ENCODE assay signal across 21 cellular contexts in the genomic region with DNA sequence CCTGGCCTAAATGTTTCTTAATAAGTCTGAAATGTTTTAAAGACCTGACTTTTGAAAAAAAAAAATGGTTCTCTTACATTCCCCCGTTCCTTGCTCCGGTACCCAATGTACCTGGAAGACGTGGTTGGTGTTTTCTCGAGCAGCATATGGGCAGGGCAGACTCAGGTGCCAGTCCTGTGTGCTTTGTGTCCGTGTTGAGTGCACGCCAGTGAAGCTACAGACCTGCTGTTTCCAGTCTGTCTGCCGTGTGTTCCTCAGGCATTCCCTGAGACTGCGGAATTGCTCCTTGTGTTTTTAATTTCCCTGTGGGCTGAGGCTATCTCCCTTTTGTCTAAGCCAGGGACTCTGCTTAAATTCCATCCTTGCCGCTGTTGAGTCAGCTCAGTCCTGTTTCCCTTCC. TPM values are rescaled to one million over a fixed set of nuclear protein-coding genes. Genes with fewer than 3 reads are reported as not detected.
DNase-seq lines count a peak whose midpoint lies in the region; ATAC-seq, FAIRE-seq and TF ChIP-seq lines count a peak whose summit lies in the region.
"Had no signal": no experiment of that assay in that cellular context is flagged by ENCODE, and none has a peak within 500 bp of the region (broad histone marks: within the 10 kb centered on the region; RNA-seq: fewer than 3 reads in every experiment).

No MANE protein-coding gene starts in this region.

- WGBS in H9 (ENCODE audit: extremely low coverage, insufficient read length, low lambda C conversion rate) = no CpG with 5 or more reads among the region's 9 CpGs

- H4K8ac ChIP-seq in H9 (replicated peaks; ENCODE audit: insufficient read length, low read depth, low read length) = no peak overlapping the region

- H3K14ac ChIP-seq in H9 (ENCODE audit: insufficient read depth, low read length) = no peak overlapping the region

- peak overlapping the region in 1 of 8 donors; percentile 26 for H3K4me3 Mint-ChIP-seq in CD4-positive, alpha-beta memory T cell
- H3K4me3 Mint-ChIP-seq in H9 (no peak overlapping the region), nephron progenitor cell (no peak overlapping the region)
- H3K4me3 Mint-ChIP-seq in natural killer cell treated with Interleukin-12 subunit alpha and Interleukin-12 subunit beta and Interleukin-15 and Interleukin-18, amount 100 ng/mL, for 72 hours = no peak overlapping the region
- H3K4me3 Mint-ChIP-seq: CD14-positive monocyte had no signal

- DNase-seq in CD4-positive, alpha-beta memory T cell = peak in 1 of 5 donors; percentile 24
- DNase-seq in H9 = no peak
- no peak for DNase-seq in bronchial epithelial cell (ENCODE audit: low read depth)
- no peak for DNase-seq in nephron progenitor cell
- no peak for DNase-seq in natural killer cell treated with Interleukin-12 subunit alpha and Interleukin-12 subunit beta and Interleukin-15 and Interleukin-18, amount 100 ng/mL, for 72 hours (ENCODE audit: low spot score)
- no peak for DNase-seq in GM13977 (ENCODE audit: low spot score)
- DNase-seq: EL, MV-4-11, NCI-H1417, NCI-H187, NCI-H2107, NCI-H2227 treated with DMSO at 0.1 percent for 48 hours, NCI-H510A treated with DMSO at 0.1 percent for 48 hours, NCI-H82, SIG-M5, T-helper 1 cell had no signal

- H2AK5ac ChIP-seq in H9 (ENCODE audit: insufficient read length, low read length) = no peak overlapping the region

- no peak overlapping the region for H3K18ac ChIP-seq in H9 (ENCODE audit: insufficient read length, low read depth, low read length)

- TF ChIP-seq CTCF in H9 (conservative IDR thresholded peaks at IDR 0.05) = no peak
- TF ChIP-seq CTCF in bronchial epithelial cell (IDR thresholded peaks at IDR 0.05; ENCODE audit: insufficient read depth, low read length, severe bottlenecking) = no peak
- TF ChIP-seq CTCF in nephron progenitor cell (IDR thresholded peaks at IDR 0.05) = no peak
- no peak for TF ChIP-seq CTCF in GM13977 (IDR thresholded peaks at IDR 0.05; ENCODE audit: extremely low read depth, insufficient read depth, missing control alignments)

- H3T11ph ChIP-seq in H9 (ENCODE audit: low read length) = no peak overlapping the region

- H3K4me1 ChIP-seq in CD4-positive, alpha-beta memory T cell (ENCODE audit: insufficient read depth, low read length) = peaks cover 7% of the 10 kb centered on the region
- H3K4me1 ChIP-seq in H9 (ENCODE audit: insufficient read depth, low read length) = no peaks in the 10 kb centered on the region

- CTCF ChIA-PET in CD4-positive, alpha-beta memory T cell (lab: Charles Lee; ENCODE audit: partially characterized antibody) = no interaction called here

- POLR2A ChIA-PET in CD4-positive, alpha-beta memory T cell (lab: Charles Lee; ENCODE audit: partially characterized antibody) = no interaction called here

- no peaks in the 10 kb centered on the region for H3K9me3 ChIP-seq in CD4-positive, alpha-beta memory T cell (ENCODE audit: control insufficient read depth in 1 of 2, low read length in 2 of 2)
- H3K9me3 ChIP-seq in H9 (ENCODE audit: control insufficient read depth, low read depth, low read length) = no peaks in the 10 kb centered on the region

- peaks cover 47% of the 10 kb centered on the region for H3K36me3 ChIP-seq in CD4-positive, alpha-beta memory T cell (ENCODE audit: insufficient read depth, low read length)
- H3K36me3 ChIP-seq in bronchial epithelial cell (ENCODE audit: control insufficient read depth, insufficient read depth, low read length) = peaks cover 35% of the 10 kb centered on the region

- peaks cover 0 to 16% (median 3%) of the 10 kb centered on the region in 4 donors for H3K4me1 Mint-ChIP-seq in CD4-positive, alpha-beta memory T cell
- peaks cover 0 to 20% of the 10 kb centered on the region in 2 experiments; a peak in 3 of 4 replicates for H3K4me1 Mint-ChIP-seq in H9
- no peaks in the 10 kb centered on the region for H3K4me1 Mint-ChIP-seq in nephron progenitor cell
- H3K4me1 Mint-ChIP-seq in natural killer cell treated with Interleukin-12 subunit alpha and Interleukin-12 subunit beta and Interleukin-15 and Interleukin-18, amount 100 ng/mL, for 72 hours (ENCODE audit: low read depth in 2 of 2) = peaks cover 0 to 7% of the 10 kb centered on the region in 2 donors
- H3K4me1 Mint-ChIP-seq: CD14-positive monocyte had no signal

- H3K23me2 ChIP-seq in H9 (ENCODE audit: insufficient read length, low read depth, low read length, poor library complexity, severe bottlenecking) = no peaks in the 10 kb centered on the region

- no peaks in the 10 kb centered on the region for H3K9me3 Mint-ChIP-seq in CD4-positive, alpha-beta memory T cell
- H3K9me3 Mint-ChIP-seq in H9 (no peaks in the 10 kb centered on the region; a peak in 2 of 5 replicates), nephron progenitor cell (no peaks in the 10 kb centered on the region)
- H3K9me3 Mint-ChIP-seq in natural killer cell treated with Interleukin-12 subunit alpha and Interleukin-12 subunit beta and Interleukin-15 and Interleukin-18, amount 100 ng/mL, for 72 hours = no peaks in the 10 kb centered on the region
- H3K9me3 Mint-ChIP-seq: CD14-positive monocyte had no signal

- H4K20me1 ChIP-seq in H9 (ENCODE audit: control insufficient read depth, insufficient read depth, insufficient read length) = no peaks in the 10 kb centered on the region

- H3K4ac ChIP-seq in H9 (ENCODE audit: low read depth, low read length) = no peak overlapping the region

- no peak for ATAC-seq in natural killer cell treated with Interleukin-12 subunit alpha and Interleukin-12 subunit beta and Interleukin-15 and Interleukin-18, amount 100 ng/mL, for 72 hours
- ATAC-seq in HG02981 (IDR thresholded peaks at IDR 0.05; ENCODE audit: unreplicated experiment) = no peak

- peak; percentile 43 for FAIRE-seq in bronchial epithelial cell (lab: Jason Lieb, UNC)
- FAIRE-seq: GM12892 had no signal

- intact Hi-C loops in CD4-positive, alpha-beta memory T cell (cut with micrococcal nuclease) = no loop called here

- peaks cover 30 to 54% of the 10 kb centered on the region in 2 donors for H3K36me3 Mint-ChIP-seq in CD4-positive, alpha-beta memory T cell
- peaks cover 24 to 79% (median 72%) of the 10 kb centered on the region in 3 experiments; a peak in 6 of 7 replicates for H3K36me3 Mint-ChIP-seq in H9 (ENCODE audit: insufficient read depth in 1 of 3, low read depth in 3 of 3)
- H3K36me3 Mint-ChIP-seq in nephron progenitor cell (ENCODE audit: low read depth) = peaks cover 33% of the 10 kb centered on the region
- H3K36me3 Mint-ChIP-seq in natural killer cell treated with Interleukin-12 subunit alpha and Interleukin-12 subunit beta and Interleukin-15 and Interleukin-18, amount 100 ng/mL, for 72 hours = no peaks in the 10 kb centered on the region

- no peaks in the 10 kb centered on the region for H3K79me2 ChIP-seq in H9 (ENCODE audit: insufficient read depth, low read length)

- no peak overlapping the region for H2AFZ ChIP-seq in H9 (ENCODE audit: low read length)

- H2BK12ac ChIP-seq in H9 (ENCODE audit: insufficient read length, low read depth, low read length) = no peak overlapping the region

- peak overlapping the region in 5 of 7 donors; percentile 6 to 90 (median 35) for H3K27ac Mint-ChIP-seq in CD4-positive, alpha-beta memory T cell
- peak overlapping the region in 2 of 3 experiments; percentile 30 to 73; a peak in 3 of 7 replicates for H3K27ac Mint-ChIP-seq in H9
- peak overlapping the region; percentile 55 for H3K27ac Mint-ChIP-seq in nephron progenitor cell
- H3K27ac Mint-ChIP-seq in natural killer cell treated with Interleukin-12 subunit alpha and Interleukin-12 subunit beta and Interleukin-15 and Interleukin-18, amount 100 ng/mL, for 72 hours = no peak overlapping the region

- no peak overlapping the region for H3K56ac ChIP-seq in H9 (ENCODE audit: insufficient read length, low read depth, low read length)

- H2BK120ac ChIP-seq in H9 (ENCODE audit: low read depth, low read length, poor library complexity, severe bottlenecking) = no peak overlapping the region

- H3K9ac ChIP-seq in H9 (ENCODE audit: extremely low read depth, insufficient read length, low read length) = no peak overlapping the region
- H3K9ac ChIP-seq: KMS-11 had no signal

- no peaks in the 10 kb centered on the region for H3K79me1 ChIP-seq in H9 (ENCODE audit: insufficient read depth, low read depth, low read length, poor library complexity, severe bottlenecking)

- no peaks in the 10 kb centered on the region for H3K27me3 ChIP-seq in CD4-positive, alpha-beta memory T cell (ENCODE audit: insufficient read depth, low read length)
- H3K27me3 ChIP-seq in H9 (ENCODE audit: insufficient read depth, low read length) (no peaks in the 10 kb centered on the region), bronchial epithelial cell (ENCODE audit: control insufficient read depth, insufficient read depth, low read length) (no peaks in the 10 kb centered on the region)

- no peak overlapping the region for H2BK20ac ChIP-seq in H9 (ENCODE audit: low read depth, low read length, poor library complexity, severe bottlenecking)

- no peak overlapping the region for H3K23ac ChIP-seq in H9 (ENCODE audit: insufficient read length, low read depth, low read length)

- H3K4me3 ChIP-seq in CD4-positive, alpha-beta memory T cell (ENCODE audit: low read length in 2 of 2) = no peak overlapping the region
- H3K4me3 ChIP-seq in bronchial epithelial cell (ENCODE audit: low read depth, low read length) = no peak overlapping the region

- H2BK15ac ChIP-seq in H9 (ENCODE audit: low read depth, low read length) = no peak overlapping the region

- H4K91ac ChIP-seq in H9 (ENCODE audit: insufficient read length, low read depth, low read length) = no peak overlapping the region

- H2BK5ac ChIP-seq in H9 (ENCODE audit: insufficient read length, low read length) = no peak overlapping the region

- in situ Hi-C loops in GM13977 (cut with MboI; ENCODE audit: low pct_unique_long_range_greater_than_20kb, low sequenced_read_pairs, unreplicated experiment) = no loop called here

- H3K27ac ChIP-seq in CD4-positive, alpha-beta memory T cell (ENCODE audit: low read depth, low read length) = no peak overlapping the region
- peak overlapping the region; percentile 38 for H3K27ac ChIP-seq in H9 (ENCODE audit: insufficient read length, low read depth, low read length)
- H3K27ac ChIP-seq: KMS-11, RWPE1 had no signal

- no peaks in the 10 kb centered on the region for H3K27me3 Mint-ChIP-seq in CD4-positive, alpha-beta memory T cell
- H3K27me3 Mint-ChIP-seq in H9 (ENCODE audit: low read depth) (no peaks in the 10 kb centered on the region), nephron progenitor cell (ENCODE audit: low read depth, poor library complexity) (no peaks in the 10 kb centered on the region)
- no peaks in the 10 kb centered on the region for H3K27me3 Mint-ChIP-seq in natural killer cell treated with Interleukin-12 subunit alpha and Interleukin-12 subunit beta and Interleukin-15 and Interleukin-18, amount 100 ng/mL, for 72 hours

- no peak overlapping the region for H4K5ac ChIP-seq in H9 (ENCODE audit: insufficient read length, low read depth, low read length)

- no peak overlapping the region for H3K4me2 ChIP-seq in H9 (ENCODE audit: insufficient read depth, insufficient read length, low read length)
- H3K4me2 ChIP-seq: KMS-11 had no signal

RNA-seq across cellular contexts. Expression of gene IL17C, which starts 11.7 kb away (rescaled TPM):
- under 1 TPM in 1 of 2 experiments, not detected in 1; 0.44 TPM for total RNA-seq in CD4-positive, alpha-beta memory T cell
- not detected for polyA plus RNA-seq in CD4-positive, alpha-beta memory T cell
- 0.29 and 0.31 TPM in 2 replicates for total RNA-seq in H9 (2021)
- total RNA-seq in bronchial epithelial cell = under 0.01 TPM in 1 of 2 replicates, not detected in the other
- total RNA-seq in natural killer cell treated with Interleukin-12 subunit alpha and Interleukin-12 subunit beta and Interleukin-15 and Interleukin-18, amount 100 ng/mL, for 72 hours = 1 to 10 TPM in 1 of 2 donors, under 1 TPM in 1; 0.64 to 1.0 TPM
- polyA plus RNA-seq: CD14-positive monocyte had no signal

RNA-seq across cellular contexts. Expression of gene CYBA, which starts 24.2 kb away (rescaled TPM):
- total RNA-seq in CD4-positive, alpha-beta memory T cell = 100 to 1,000 TPM; 383 to 386 TPM
- 1,000 to 10,000 TPM in 1 of 2 donors, 100 to 1,000 TPM in 1; 689 to 1,286 TPM for polyA plus RNA-seq in CD4-positive, alpha-beta memory T cell
- total RNA-seq in H9 (2021) = 153 and 160 TPM in 2 replicates
- total RNA-seq in bronchial epithelial cell = 134 and 181 TPM in 2 replicates
- 100 to 1,000 TPM; 268 to 386 TPM for total RNA-seq in natural killer cell treated with Interleukin-12 subunit alpha and Interleukin-12 subunit beta and Interleukin-15 and Interleukin-18, amount 100 ng/mL, for 72 hours

RNA-seq across cellular contexts. Expression of gene MVD, which starts 36.2 kb away (rescaled TPM):
- total RNA-seq in CD4-positive, alpha-beta memory T cell = 10 to 100 TPM; 49.2 to 57.0 TPM
- 10 to 100 TPM; 15.6 to 22.7 TPM for polyA plus RNA-seq in CD4-positive, alpha-beta memory T cell
- total RNA-seq in H9 (2021) = 53.2 and 57.1 TPM in 2 replicates
- total RNA-seq in bronchial epithelial cell = 34.6 and 56.6 TPM in 2 replicates
- total RNA-seq in natural killer cell treated with Interleukin-12 subunit alpha and Interleukin-12 subunit beta and Interleukin-15 and Interleukin-18, amount 100 ng/mL, for 72 hours = 100 to 1,000 TPM in 1 of 2 donors, 10 to 100 TPM in 1; 77.2 to 124 TPM

RNA-seq across cellular contexts. Expression of gene ZC3H18, which starts 56.4 kb away (rescaled TPM):
- total RNA-seq in CD4-positive, alpha-beta memory T cell = 10 to 100 TPM; 84.5 to 91.5 TPM
- 10 to 100 TPM in 1 of 2 donors, 1 to 10 TPM in 1; 3.0 to 23.5 TPM for polyA plus RNA-seq in CD4-positive, alpha-beta memory T cell
- total RNA-seq in H9 (2021) = 69.7 and 78.2 TPM in 2 replicates
- 10.5 and 11.1 TPM in 2 replicates for total RNA-seq in bronchial epithelial cell
- total RNA-seq in natural killer cell treated with Interleukin-12 subunit alpha and Interleukin-12 subunit beta and Interleukin-15 and Interleukin-18, amount 100 ng/mL, for 72 hours = 100 to 1,000 TPM in 1 of 2 donors, 10 to 100 TPM in 1; 85.0 to 148 TPM

RNA-seq across cellular contexts. Expression of gene SNAI3, which starts 59.7 kb away (rescaled TPM):
- 10 to 100 TPM; 14.0 to 15.7 TPM for total RNA-seq in CD4-positive, alpha-beta memory T cell
- polyA plus RNA-seq in CD4-positive, alpha-beta memory T cell = 10 to 100 TPM; 11.6 to 22.9 TPM
- 3.2 and 3.7 TPM in 2 replicates for total RNA-seq in H9 (2021)
- total RNA-seq in bronchial epithelial cell = 0.26 TPM in 1 of 2 replicates, not detected in the other
- 1 to 10 TPM in 1 of 2 donors, under 1 TPM in 1; 0.42 to 1.2 TPM for total RNA-seq in natural killer cell treated with Interleukin-12 subunit alpha and Interleukin-12 subunit beta and Interleukin-15 and Interleukin-18, amount 100 ng/mL, for 72 hours

Comparison
In these comparisons a context has a peak if more than half of its experiments do, and no peak if none do; other contexts are left out.
1. H3K27ac Mint-ChIP-seq: peak in CD4-positive, alpha-beta memory T cell (5 of 7), H9 (2 of 3) and nephron progenitor cell (single experiment); none in natural killer cell treated with Interleukin-12 subunit alpha and Interleukin-12 subunit beta and Interleukin-15 and Interleukin-18, amount 100 ng/mL, for 72 hours (0 of 2).